ENCODE assay signal across 9 cellular contexts in genomic region chr13:73913043-73913740, GRCh38.
A peak's percentile ranks its signal among the peaks of the same experiment; 100 is the strongest.
DNase-seq lines count a peak whose midpoint lies in the region; ATAC-seq, FAIRE-seq and TF ChIP-seq lines count a peak whose summit lies in the region.
"Had no signal": no experiment of that assay in that cellular context is flagged by ENCODE, and none has a peak within 500 bp of the region (broad histone marks: within the 10 kb centered on the region; RNA-seq: fewer than 3 reads in every experiment).

No MANE protein-coding gene starts in this region.

- H3K4me3 Mint-ChIP-seq in activated naive CD8-positive, alpha-beta T cell, result no peak overlapping the region
- H3K4me3 Mint-ChIP-seq in activated naive CD8-positive, alpha-beta T cell treated with anti-CD3 and anti-CD28 coated beads for 36 hours, result no peak overlapping the region

- H2AFZ ChIP-seq in HepG2 (ENCODE audit: low read length), result no peak overlapping the region

- no peaks in the 10 kb centered on the region for H3K79me2 ChIP-seq in HepG2 (ENCODE audit: insufficient read depth, low read length)

- FAIRE-seq in RCC 7860 (lab: Jason Lieb, UNC) (no peak), HepG2 (lab: Jason Lieb, UNC) (no peak)
- FAIRE-seq: kidney had no signal

- H3K27me3 ChIP-seq in transverse colon (no peaks in the 10 kb centered on the region), HepG2 (ENCODE audit: control insufficient read depth in 1 of 2, insufficient read depth in 2 of 2, low read length in 2 of 2) (no peaks in the 10 kb centered on the region)

- intact Hi-C loops in transverse colon (cut with DNase I; ENCODE audit: low total_unique reads) (no loop called here), HepG2 (cut with micrococcal nuclease; ENCODE audit: unreplicated experiment) (no loop called here)

- TF ChIP-seq CTCF in transverse colon (IDR thresholded peaks at IDR 0.05) (no peak), HepG2 (CRISPR knock-in tag; IDR thresholded peaks at IDR 0.05) (no peak)

- peaks cover 12% of the 10 kb centered on the region for H3K36me3 Mint-ChIP-seq in activated naive CD8-positive, alpha-beta T cell
- peaks cover 1% of the 10 kb centered on the region for H3K36me3 Mint-ChIP-seq in activated naive CD8-positive, alpha-beta T cell treated with anti-CD3 and anti-CD28 coated beads for 36 hours

- CTCF ChIA-PET in HepG2 (lab: Yijun Ruan, JAX; ENCODE audit: low intra/inter-chr PET ratio, low total read pairs), result no interaction called here

- H3K36me3 ChIP-seq in transverse colon (no peaks in the 10 kb centered on the region), HepG2 (replicated peaks in 1 of 2; ENCODE audit: control insufficient read depth in 1 of 2, insufficient read depth in 2 of 2, low read length in 2 of 2) (no peaks in the 10 kb centered on the region)

- TF ChIP-seq EP300 in transverse colon (IDR thresholded peaks at IDR 0.05; ENCODE audit: low read depth) (no peak), HepG2 (IDR thresholded peaks at IDR 0.05; ENCODE audit: low read depth in 2 of 2, low read length in 2 of 2) (no peak), HepG2 (CRISPR knock-in tag; IDR thresholded peaks at IDR 0.05; ENCODE audit: borderline replicate concordance) (no peak)

- no peak for ATAC-seq in GM18907 (IDR thresholded peaks at IDR 0.05; ENCODE audit: unreplicated experiment)
- no peak for ATAC-seq in HepG2

- TF ChIP-seq POLR2A in transverse colon (IDR thresholded peaks at IDR 0.05), result no peak
- TF ChIP-seq POLR2A in HepG2 (IDR thresholded peaks at IDR 0.05; ENCODE audit: insufficient read depth in 1 of 2, low read depth in 2 of 2, low read length in 2 of 2), result no peak

- no peak for DNase-seq in activated naive CD8-positive, alpha-beta T cell treated with anti-CD3 and anti-CD28 coated beads for 36 hours
- DNase-seq in RCC 7860 (ENCODE audit: low spot score), result peak; percentile 20
- peak; percentile 14 for DNase-seq in hepatic stellate cell (ENCODE audit: low spot score)
- peak; percentile 59 for DNase-seq in stromal cell of bone marrow (ENCODE audit: low read depth)
- DNase-seq in transverse colon, result no peak
- no peak for DNase-seq in HepG2 (ENCODE audit: low spot score)
- DNase-seq: kidney had no signal

- no peaks in the 10 kb centered on the region for H4K20me1 ChIP-seq in HepG2 (ENCODE audit: insufficient read depth, low read length)

- H3K27ac Mint-ChIP-seq in activated naive CD8-positive, alpha-beta T cell, result peak overlapping the region; percentile 70
- no peak overlapping the region for H3K27ac Mint-ChIP-seq in activated naive CD8-positive, alpha-beta T cell treated with anti-CD3 and anti-CD28 coated beads for 36 hours

- POLR2A ChIA-PET in HepG2 (lab: Yijun Ruan, JAX), result no interaction called here

- no peaks in the 10 kb centered on the region for H3K27me3 Mint-ChIP-seq in activated naive CD8-positive, alpha-beta T cell
- no peaks in the 10 kb centered on the region for H3K27me3 Mint-ChIP-seq in activated naive CD8-positive, alpha-beta T cell treated with anti-CD3 and anti-CD28 coated beads for 36 hours

- H3K4me1 Mint-ChIP-seq in activated naive CD8-positive, alpha-beta T cell (ENCODE audit: low read depth), result peaks cover 43% of the 10 kb centered on the region
- peaks cover 24% of the 10 kb centered on the region for H3K4me1 Mint-ChIP-seq in activated naive CD8-positive, alpha-beta T cell treated with anti-CD3 and anti-CD28 coated beads for 36 hours

- H3K4me1 ChIP-seq in transverse colon (peaks cover 4 to 14% (median 10%) of the 10 kb centered on the region in 4 donors), HepG2 (ENCODE audit: insufficient read depth, low read length) (no peaks in the 10 kb centered on the region)

- 56 to 62% methylated on average over 6 of the region's 6 CpGs for WGBS in transverse colon (ENCODE audit: low coverage in 1 of 2), 2 donors
- WGBS in HepG2 (ENCODE audit: low lambda C conversion rate), result 36% methylated on average over 6 of the region's 6 CpGs

- BruUV-seq in HepG2 (replicated peaks; lab: Mats Ljungman, UMichigan), result no TSS peak

- H3K9ac ChIP-seq in HepG2 (ENCODE audit: insufficient read depth, low read depth, low read length), result no peak overlapping the region

- H3K9me3 Mint-ChIP-seq in activated naive CD8-positive, alpha-beta T cell (ENCODE audit: low read depth), result no peaks in the 10 kb centered on the region
- no peaks in the 10 kb centered on the region for H3K9me3 Mint-ChIP-seq in activated naive CD8-positive, alpha-beta T cell treated with anti-CD3 and anti-CD28 coated beads for 36 hours

- H3K9me3 ChIP-seq in transverse colon (no peaks in the 10 kb centered on the region), HepG2 (ENCODE audit: low read length) (no peaks in the 10 kb centered on the region)

- no peak for TF ChIP-seq RAD21 in HepG2 (CRISPR knock-in tag; IDR thresholded peaks at IDR 0.05)

- H3K27ac ChIP-seq in transverse colon (peak overlapping the region in 1 of 4 donors; percentile 53), HepG2 (ENCODE audit: extremely low read length, insufficient read depth, low read length) (no peak overlapping the region)

- H3K4me3 ChIP-seq in transverse colon (no peak overlapping the region), HepG2 (replicated peaks in 1 of 3; ENCODE audit: insufficient read depth in 1 of 3, low read depth in 2 of 3, low read length in 3 of 3) (no peak overlapping the region)

- in situ Hi-C loops in transverse colon (cut with MboI; ENCODE audit: low pct_ligation_motif_present in 1 of 4, low pct_unique_long_range_greater_than_20kb in 1 of 4, low sequenced_read_pairs in 3 of 4) (no loop called here), HepG2 (cut with HindIII; ENCODE audit: extremely low pct_ligation_motif_present, low pct_unique_long_range_greater_than_20kb) (no loop called here)

- H3K4me2 ChIP-seq in HepG2 (ENCODE audit: low read depth, low read length), result no peak overlapping the region

TF ChIP-seq in HepG2, 621 proteins besides CTCF, POLR2A, EP300 and RAD21 (continues in another document):
- TF ChIP-seq CSRNP1 (CRISPR knock-in tag; IDR thresholded peaks at IDR 0.05), result no peak
- TF ChIP-seq ZNF614 (CRISPR knock-in tag; IDR thresholded peaks at IDR 0.05; ENCODE audit: borderline replicate concordance), result no peak
- no peak for TF ChIP-seq XBP1 (CRISPR knock-in tag; IDR thresholded peaks at IDR 0.05)
- no peak for TF ChIP-seq ZNF292 (CRISPR knock-in tag; IDR thresholded peaks at IDR 0.05; ENCODE audit: borderline replicate concordance, low read depth)
- TF ChIP-seq ZNF180 (CRISPR knock-in tag; IDR thresholded peaks at IDR 0.05; ENCODE audit: borderline replicate concordance, low read depth), result no peak
- no peak for TF ChIP-seq TAF1 (CRISPR knock-in tag; IDR thresholded peaks at IDR 0.05)
- TF ChIP-seq ZNF549 (CRISPR knock-in tag; IDR thresholded peaks at IDR 0.05), result no peak
- TF ChIP-seq MLX (CRISPR knock-in tag; IDR thresholded peaks at IDR 0.05), result no peak
- no peak for TF ChIP-seq AHR (CRISPR knock-in tag; IDR thresholded peaks at IDR 0.05)
- no peak for TF ChIP-seq PRDM10 (CRISPR knock-in tag; IDR thresholded peaks at IDR 0.05; ENCODE audit: low read depth)
- TF ChIP-seq HCFC1 (IDR thresholded peaks at IDR 0.05; ENCODE audit: low read depth, low read length), result no peak
- TF ChIP-seq PLRG1 (conservative IDR thresholded peaks at IDR 0.05), result no peak
- TF ChIP-seq NR2F1 (CRISPR knock-in tag; IDR thresholded peaks at IDR 0.05), result no peak

Comparison
In these comparisons a context has a peak if more than half of its experiments do, and no peak if none do; other contexts are left out.
1. DNase-seq: peak in RCC 7860 (single experiment), hepatic stellate cell (single experiment) and stromal cell of bone marrow (single experiment); none in activated naive CD8-positive, alpha-beta T cell treated with anti-CD3 and anti-CD28 coated beads for 36 hours (single experiment), transverse colon (single experiment) and HepG2 (single experiment).